In genomic region chr17:72125226-72125651, GRCh38 we compare ENCODE assay signal across 18 cellular contexts. TPM values are rescaled to one million over a fixed set of nuclear protein-coding genes. Genes with fewer than 3 reads are reported as not detected.
A peak's percentile ranks its signal among the peaks of the same experiment; 100 is the strongest.
DNase-seq lines count a peak whose midpoint lies in the region; ATAC-seq, FAIRE-seq and TF ChIP-seq lines count a peak whose summit lies in the region.
"Had no signal": no experiment of that assay in that cellular context is flagged by ENCODE, and none has a peak within 500 bp of the region (broad histone marks: within the 10 kb centered on the region; RNA-seq: fewer than 3 reads in every experiment).

No MANE protein-coding gene starts in this region.

- H3K4me1 ChIP-seq in GM12878 (ENCODE audit: control insufficient read depth, insufficient read depth, low read length) (no peaks in the 10 kb centered on the region), neural progenitor cell (peaks cover 44% of the 10 kb centered on the region)

- TF ChIP-seq CTCF in AG04450 (IDR thresholded peaks at IDR 0.05; ENCODE audit: low read depth, low read length) (no peak), GM12878 (IDR thresholded peaks at IDR 0.05 in 2 of 3, conservative IDR thresholded peaks at IDR 0.05 in 1 of 3; ENCODE audit: control insufficient read depth in 2 of 3, extremely low read depth in 1 of 3, insufficient read depth in 1 of 3, low read depth in 3 of 3, low read length in 3 of 3) (no peak), neural progenitor cell (IDR thresholded peaks at IDR 0.05) (no peak), natural killer cell (IDR thresholded peaks at IDR 0.05) (no peak)
- TF ChIP-seq CTCF in CD4-positive, alpha-beta T cell (IDR thresholded peaks at IDR 0.05) = no peak

- RAD21 ChIA-PET in GM12878 (lab: Charles Lee; ENCODE audit: unreplicated experiment) = interaction anchor here (1.0 kb wide), 1 partner anchor 413 kb away, joined by 4 read pairs; no protein-coding TSS in a partner anchor

- in situ Hi-C loops in GM12878 (cut with MboI) = loop anchor here (10.0 kb wide), 2 partner anchors 300 to 390 kb away; no protein-coding TSS in a partner anchor

- no TSS peak for BruUV-seq in GM12878 (replicated peaks; lab: Mats Ljungman, UMichigan)

- H3K9ac ChIP-seq in GM12878 (ENCODE audit: control insufficient read depth, insufficient read depth, low read length) (no peak overlapping the region), neural progenitor cell (no peak overlapping the region)

- ATAC-seq in GM12878 = no peak
- ATAC-seq in CD4-positive, alpha-beta T cell (ENCODE audit: poor library complexity) = no peak
- no peak for ATAC-seq in left lobe of liver
- ATAC-seq in natural killer cell = no peak
- ATAC-seq: foreskin keratinocyte had no signal

- TF ChIP-seq EP300 in GM12878 (IDR thresholded peaks at IDR 0.05; ENCODE audit: borderline replicate concordance in 1 of 2, control insufficient read depth in 1 of 2, low read depth in 2 of 2, low read length in 2 of 2) = no peak

- TF ChIP-seq RAD21 in GM12878 (IDR thresholded peaks at IDR 0.05; ENCODE audit: insufficient read depth, low read depth, low read length) = no peak

- H3K27me3 ChIP-seq in AG04450 (ENCODE audit: control insufficient read depth, insufficient read depth, low read length) (no peaks in the 10 kb centered on the region), GM12878 (replicated peaks in 1 of 2; ENCODE audit: control insufficient read depth in 2 of 2, insufficient read depth in 2 of 2, low read length in 1 of 2) (no peaks in the 10 kb centered on the region), neural progenitor cell (peaks cover 2% of the 10 kb centered on the region)
- H3K27me3 ChIP-seq in CD4-positive, alpha-beta T cell (ENCODE audit: control insufficient read depth, insufficient read depth, low read length) = peaks cover 44% of the 10 kb centered on the region
- H3K27me3 ChIP-seq: BE2C, foreskin keratinocyte had no signal

- no peak for TF ChIP-seq POLR2A in GM12878 (IDR thresholded peaks at IDR 0.05; ENCODE audit: low read depth, low read length)

- H3K4me2 ChIP-seq in GM12878 (ENCODE audit: control insufficient read depth, insufficient read depth) (peak overlapping the region; percentile 20; the same call in 1 of the 2 replicates), neural progenitor cell (peak overlapping the region; percentile 45)

- peaks cover 3% of the 10 kb centered on the region for H3K9me3 Mint-ChIP-seq in neural progenitor cell
- H3K9me3 Mint-ChIP-seq in CD4-positive, alpha-beta T cell = no peaks in the 10 kb centered on the region
- H3K9me3 Mint-ChIP-seq in natural killer cell = peaks cover 0 to 2% of the 10 kb centered on the region in 2 donors

- peaks cover 3 to 5% of the 10 kb centered on the region in 2 experiments; a peak in 3 of 4 replicates for H3K36me3 ChIP-seq in GM12878 (ENCODE audit: control insufficient read depth in 2 of 2, insufficient read depth in 2 of 2, low read length in 1 of 2)
- H3K36me3 ChIP-seq in neural progenitor cell = peaks cover 9% of the 10 kb centered on the region
- H3K36me3 ChIP-seq: neutrophil had no signal

- H3K27ac ChIP-seq in AG04450 (ENCODE audit: low read depth, low read length) = no peak overlapping the region
- H3K27ac ChIP-seq in GM12878 (ENCODE audit: control insufficient read depth, insufficient read depth) = no peak overlapping the region
- H3K27ac ChIP-seq in neural progenitor cell = peak overlapping the region; percentile 4
- H3K27ac ChIP-seq in CD4-positive, alpha-beta T cell (ENCODE audit: low read depth, low read length) = no peak overlapping the region
- H3K27ac ChIP-seq: foreskin keratinocyte, neutrophil had no signal

- no peaks in the 10 kb centered on the region for H4K20me1 ChIP-seq in GM12878 (ENCODE audit: control insufficient read depth, insufficient read depth)
- peaks cover 26% of the 10 kb centered on the region for H4K20me1 ChIP-seq in neural progenitor cell (ENCODE audit: low read depth)

- H3F3A ChIP-seq in neural progenitor cell (ENCODE audit: low read depth) = peaks cover 25% of the 10 kb centered on the region

- H3K9me3 ChIP-seq in AG04450 (ENCODE audit: control insufficient read depth, insufficient read depth, low read length) (no peaks in the 10 kb centered on the region; the same call in 1 of the 2 replicates), GM12878 (replicated peaks; ENCODE audit: control insufficient read depth, insufficient read depth, low read length) (no peaks in the 10 kb centered on the region), neural progenitor cell (ENCODE audit: low read depth) (no peaks in the 10 kb centered on the region)
- no peaks in the 10 kb centered on the region for H3K9me3 ChIP-seq in CD4-positive, alpha-beta T cell (ENCODE audit: control insufficient read depth, low read length)
- H3K9me3 ChIP-seq: BE2C, neutrophil had no signal

- H3K4me3 ChIP-seq in AG04450 (ENCODE audit: low read depth, low read length) (peak overlapping the region; percentile 26; the same call in 1 of the 2 replicates), GM12878 (no peak overlapping the region), neural progenitor cell (no peak overlapping the region)

- H2AFZ ChIP-seq in GM12878 (ENCODE audit: control insufficient read depth, low read depth, low read length) = no peak overlapping the region
- no peak overlapping the region for H2AFZ ChIP-seq in neural progenitor cell (replicated peaks)

- H3K79me2 ChIP-seq in GM12878 (ENCODE audit: control insufficient read depth, insufficient read depth, low read length) = peaks cover 25% of the 10 kb centered on the region
- H3K79me2 ChIP-seq in neural progenitor cell (ENCODE audit: low read depth) = peaks cover 36% of the 10 kb centered on the region

- CTCF ChIA-PET in AG04450 (lab: Charles Lee) = interaction anchor here (0.7 to 2.1 kb wide), 5 partner anchors 38 to 1358 kb away, joined by 3 to 13 read pairs (median 4); no protein-coding TSS in a partner anchor
- CTCF ChIA-PET in GM12878 (lab: Yijun Ruan, JAX) = interaction anchor here (0.7 kb wide), 2 partner anchors 20 to 490 kb away, joined by 3 read pairs; no protein-coding TSS in a partner anchor
- CTCF ChIA-PET in CD4-positive, alpha-beta T cell (lab: Charles Lee) = no interaction called here

- WGBS in GM12878 (ENCODE audit: insufficient coverage, insufficient replicate concordance, low lambda C conversion rate, missing lambda C conversion rate) = 73% methylated on average over 4 of the region's 4 CpGs

- H3K27ac Mint-ChIP-seq in neural progenitor cell (no peak overlapping the region), natural killer cell (no peak overlapping the region)
- no peak overlapping the region for H3K27ac Mint-ChIP-seq in CD4-positive, alpha-beta T cell

- no peak for FAIRE-seq in GM12878 (lab: Jason Lieb, UNC)
- FAIRE-seq: GM12891, kidney, TTC549 had no signal

- H3K27me3 Mint-ChIP-seq in neural progenitor cell (ENCODE audit: insufficient read depth, low read depth) (peaks cover 14% of the 10 kb centered on the region), natural killer cell (ENCODE audit: low read depth in 2 of 2) (peaks cover 21 to 29% of the 10 kb centered on the region in 2 donors)
- peaks cover 53% of the 10 kb centered on the region for H3K27me3 Mint-ChIP-seq in CD4-positive, alpha-beta T cell

- POLR2A ChIA-PET in AG04450 (lab: Yijun Ruan, JAX) = interaction anchor here (0.7 kb wide), 1 partner anchor 709 kb away, joined by 4 read pairs; no protein-coding TSS in a partner anchor
- POLR2A ChIA-PET in GM12878 (lab: Charles Lee) = interaction anchor here (0.6 kb wide), 1 partner anchor 339 kb away, joined by 3 read pairs; no protein-coding TSS in a partner anchor
- POLR2A ChIA-PET in CD4-positive, alpha-beta T cell (lab: Charles Lee) = no interaction called here

- DNase-seq in AG04450 (ENCODE audit: low read depth, low spot score) (no peak), LoVo (ENCODE audit: low spot score) (peak; percentile 13), GM12878 (ENCODE audit: low read depth, low spot score) (no peak), neural progenitor cell (ENCODE audit: low spot score) (peak; percentile 28), left lobe of liver (ENCODE audit: low spot score) (no peak), natural killer cell (no peak)
- no peak for DNase-seq in CD4-positive, alpha-beta T cell
- DNase-seq in activated T-cell treated with anti-CD3 and anti-CD28 coated beads, Interleukin-2, amount 50 U/mL, for 48 hours = no peak
- DNase-seq: BE2C, DND-41, foreskin keratinocyte, kidney, NCI-H1417, NCI-H774, SHP77 had no signal

- H3K4me3 Mint-ChIP-seq in neural progenitor cell = no peak overlapping the region
- no peak overlapping the region for H3K4me3 Mint-ChIP-seq in CD4-positive, alpha-beta T cell
- H3K4me3 Mint-ChIP-seq in natural killer cell = no peak overlapping the region

- H3K36me3 Mint-ChIP-seq in neural progenitor cell (peaks cover 10% of the 10 kb centered on the region), natural killer cell (peaks cover 8% of the 10 kb centered on the region)
- H3K36me3 Mint-ChIP-seq in CD4-positive, alpha-beta T cell (ENCODE audit: low read depth) = no peaks in the 10 kb centered on the region

- peaks cover 53% of the 10 kb centered on the region for H3K4me1 Mint-ChIP-seq in neural progenitor cell
- H3K4me1 Mint-ChIP-seq in CD4-positive, alpha-beta T cell (ENCODE audit: low read depth) = no peaks in the 10 kb centered on the region
- H3K4me1 Mint-ChIP-seq in natural killer cell = peaks cover 0 to 5% of the 10 kb centered on the region in 2 donors

- intact Hi-C loops in GM12878 (cut with micrococcal nuclease; ENCODE audit: unreplicated experiment) (no loop called here), natural killer cell (cut with micrococcal nuclease) (no loop called here)
- intact Hi-C loops in CD4-positive, alpha-beta T cell (cut with DNase I, micrococcal nuclease) = no loop called here

- SMC1A ChIA-PET in GM12878 (lab: Charles Lee; ENCODE audit: uncharacterized antibody, unreplicated experiment) = interaction anchor here (0.7 to 1.8 kb wide), 4 partner anchors 9 to 19 kb away, joined by 3 to 5 read pairs (median 4); no protein-coding TSS in a partner anchor

RNA-seq across cellular contexts. Expression of gene SOX9, which starts 4.4 kb away (rescaled TPM):
- 5.5 and 6.0 TPM in 2 replicates for polyA plus RNA-seq in AG04450 (2011; rRNA removed)
- 5.0 and 6.3 TPM in 2 replicates for polyA minus RNA-seq in AG04450 (2011; rRNA and poly(A)+ RNA removed)
- total RNA-seq in GM12878 (2013; cell fraction: nucleolus; rRNA removed) = 41.0 and 44.0 TPM in 2 replicates
- 6.1 and 6.9 TPM in 2 replicates for total RNA-seq in GM12878 (2014; rRNA removed)
- 4.5 and 4.7 TPM in 2 replicates for total RNA-seq in GM12878 (2014; rRNA removed; fragmentation: Illumina TruSeq; extraction: Trizol)
- total RNA-seq in GM12878 (2021) = 18.2 and 19.0 TPM in 2 replicates
- polyA plus RNA-seq in GM12878 (2011; ENCODE audit: low read depth) = 2.5 TPM
- 3.9 and 4.6 TPM in 2 replicates for polyA plus RNA-seq in GM12878 (2011; rRNA removed)
- polyA plus RNA-seq in GM12878 (2011; cell fraction: cytosol; rRNA removed) = 4.7 and 5.4 TPM in 2 replicates
- 9.0 and 12.1 TPM in 2 replicates for polyA plus RNA-seq in GM12878 (2011; cell fraction: nucleus; rRNA removed)
- polyA plus RNA-seq in GM12878 (2012) = 5.8 and 6.1 TPM in 2 replicates
- 6.5 and 7.2 TPM in 2 replicates for polyA plus RNA-seq in GM12878 (2014; fragmentation: Illumina TruSeq; extraction: Trizol)
- polyA plus RNA-seq in GM12878 (2014; fragmentation: Nextera tagmentation; extraction: Ambion mirVana) = 1 to 10 TPM; 4.5 to 8.6 TPM
- 6.4 and 7.1 TPM in 2 replicates for polyA plus RNA-seq in GM12878 (2014; rRNA removed)
- polyA plus RNA-seq in GM12878 (2016; fragmentation: Nextera tagmentation; extraction: Ambion mirVana) = 1 to 10 TPM; 1.2 to 4.0 TPM
- polyA minus RNA-seq in GM12878 (2011; rRNA and poly(A)+ RNA removed) = 4.9 and 6.2 TPM in 2 replicates
- 11.6 and 12.3 TPM in 2 replicates for polyA minus RNA-seq in GM12878 (2011; cell fraction: cytosol; rRNA and poly(A)+ RNA removed)
- 5.4 and 7.5 TPM in 2 replicates for polyA minus RNA-seq in GM12878 (2011; cell fraction: nucleus; rRNA and poly(A)+ RNA removed)
- 10.6 and 12.7 TPM in 2 replicates for total RNA-seq in neural progenitor cell (ENCODE audit: low replicate concordance)
- not detected for total RNA-seq in CD4-positive, alpha-beta T cell
- total RNA-seq in left lobe of liver = 2.1 TPM
- not detected for total RNA-seq in natural killer cell

Comparison
In these comparisons a context has a peak if more than half of its experiments do, and no peak if none do; other contexts are left out.
1. DNase-seq: peak in LoVo (single experiment) and neural progenitor cell (single experiment); none in AG04450 (single experiment), GM12878 (single experiment), CD4-positive, alpha-beta T cell (0 of 10), activated T-cell treated with anti-CD3 and anti-CD28 coated beads, Interleukin-2, amount 50 U/mL, for 48 hours (0 of 2), left lobe of liver (single experiment) and natural killer cell (single experiment).